Comparison of ENCODE assay signal across 24 cellular contexts in genomic region chr17:39022961-39023360, GRCh38. TPM values are rescaled to one million over a fixed set of nuclear protein-coding genes. Genes with fewer than 3 reads are reported as not detected.
DNase-seq lines count a peak whose midpoint lies in the region; ATAC-seq lines count a peak whose summit lies in the region.
"Had no signal": no experiment of that assay in that cellular context is flagged by ENCODE, and none has a peak within 500 bp of the region (broad histone marks: within the 10 kb centered on the region; RNA-seq: fewer than 3 reads in every experiment).

No MANE protein-coding gene starts in this region.

- H3K18ac ChIP-seq in trophoblast cell (ENCODE audit: low read length): no peak overlapping the region

- H3K14ac ChIP-seq in trophoblast cell (ENCODE audit: low read length): no peak overlapping the region

- H2AK5ac ChIP-seq in trophoblast cell (ENCODE audit: low read length): no peak overlapping the region

- peaks cover 2% of the 10 kb centered on the region for H3K36me3 Mint-ChIP-seq in T-helper 17 cell (ENCODE audit: low read depth)
- no peaks in the 10 kb centered on the region for H3K36me3 Mint-ChIP-seq in activated naive CD4-positive, alpha-beta T cell treated with anti-CD3 and anti-CD28 coated beads for 36 hours (ENCODE audit: low read depth)
- H3K36me3 Mint-ChIP-seq: CD4-positive, alpha-beta memory T cell; CD4-positive, CD25-positive, alpha-beta regulatory T cell; CD8-positive, alpha-beta memory T cell had no signal

- no peak overlapping the region for H3K4ac ChIP-seq in trophoblast cell (ENCODE audit: low read depth, low read length)

- H3K27ac Mint-ChIP-seq in T-helper 17 cell: peak overlapping the region; percentile 14
- H3K27ac Mint-ChIP-seq in activated naive CD4-positive, alpha-beta T cell treated with anti-CD3 and anti-CD28 coated beads for 36 hours: no peak overlapping the region
- H3K27ac Mint-ChIP-seq: CD14-positive monocyte; CD4-positive, alpha-beta memory T cell; CD4-positive, CD25-positive, alpha-beta regulatory T cell had no signal

- peak; percentile 9 for DNase-seq in EH (ENCODE audit: low read depth)
- DNase-seq in T-helper 17 cell: no peak
- peak; percentile 65 to 80 for DNase-seq in trophoblast cell
- no peak for DNase-seq in GOT3 (lab: John Stamatoyannopoulos, UW)
- no peak for DNase-seq in activated naive CD4-positive, alpha-beta T cell treated with anti-CD3 and anti-CD28 coated beads for 36 hours
- DNase-seq: 8988T; ACHN; BE2C; C1 segment of cervical spinal cord; CD4-positive, alpha-beta memory T cell; CD4-positive, CD25-positive, alpha-beta regulatory T cell; CD8-positive, alpha-beta memory T cell; COR-L47; DMS 273 treated with DMSO at 0.1 percent for 48 hours; DMS153; DMS53; DMS79; DND-41; GF-D8 had no signal

- no peak overlapping the region for H3K23ac ChIP-seq in trophoblast cell (ENCODE audit: low read length)

- no peak overlapping the region for H2BK5ac ChIP-seq in trophoblast cell (ENCODE audit: low read depth, low read length, poor library complexity)

- no peak overlapping the region for H3K4me3 ChIP-seq in trophoblast cell (ENCODE audit: low read depth, low read length)
- H3K4me3 ChIP-seq: BLaER1 had no signal

- peaks cover 7% of the 10 kb centered on the region for H3K27me3 Mint-ChIP-seq in T-helper 17 cell
- peaks cover 2% of the 10 kb centered on the region for H3K27me3 Mint-ChIP-seq in activated naive CD4-positive, alpha-beta T cell treated with anti-CD3 and anti-CD28 coated beads for 36 hours (ENCODE audit: low read depth)

- no peaks in the 10 kb centered on the region for H3K9me3 ChIP-seq in T-helper 17 cell (ENCODE audit: control insufficient read depth, low read length, poor library complexity, severe bottlenecking)
- H3K9me3 ChIP-seq in trophoblast cell (ENCODE audit: insufficient read depth, low read depth, low read length): no peaks in the 10 kb centered on the region
- H3K9me3 ChIP-seq: BE2C, BLaER1 had no signal

- no peak overlapping the region for H2BK12ac ChIP-seq in trophoblast cell (ENCODE audit: low read length)

- H3K79me2 ChIP-seq in trophoblast cell (ENCODE audit: control insufficient read depth, insufficient read depth, low read length, poor library complexity): no peaks in the 10 kb centered on the region

- no peak overlapping the region for H4K12ac ChIP-seq in trophoblast cell (ENCODE audit: low read depth, low read length)

- H4K91ac ChIP-seq in trophoblast cell (ENCODE audit: low read depth, low read length): no peak overlapping the region

- no peaks in the 10 kb centered on the region for H3K36me3 ChIP-seq in trophoblast cell (ENCODE audit: control insufficient read depth in 1 of 2, insufficient read depth in 2 of 2, low read length in 2 of 2)
- H3K36me3 ChIP-seq: BE2C, BLaER1 had no signal

- H3K4me1 ChIP-seq in trophoblast cell (ENCODE audit: control insufficient read depth in 1 of 2, insufficient read depth in 2 of 2, low read length in 2 of 2): peaks cover 0 to 3% of the 10 kb centered on the region in 2 experiments
- H3K4me1 ChIP-seq: BE2C had no signal

- H3K9me3 Mint-ChIP-seq in activated naive CD4-positive, alpha-beta T cell treated with anti-CD3 and anti-CD28 coated beads for 36 hours: no peaks in the 10 kb centered on the region
- H3K9me3 Mint-ChIP-seq: CD4-positive, alpha-beta memory T cell; CD4-positive, CD25-positive, alpha-beta regulatory T cell; CD8-positive, alpha-beta memory T cell had no signal

- no peak overlapping the region for H4K8ac ChIP-seq in trophoblast cell (ENCODE audit: low read depth, low read length)

- peaks cover 7% of the 10 kb centered on the region for H3K4me1 Mint-ChIP-seq in T-helper 17 cell
- peaks cover 23% of the 10 kb centered on the region for H3K4me1 Mint-ChIP-seq in activated naive CD4-positive, alpha-beta T cell treated with anti-CD3 and anti-CD28 coated beads for 36 hours (ENCODE audit: low read depth)

- no peak for ATAC-seq in T-helper 17 cell

- no peak overlapping the region for H2AFZ ChIP-seq in trophoblast cell (ENCODE audit: insufficient read depth, low read length, poor library complexity)

- no peak overlapping the region for H3K9ac ChIP-seq in trophoblast cell (ENCODE audit: low read length)
- H3K9ac ChIP-seq: BLaER1 had no signal

- H3K4me3 Mint-ChIP-seq in T-helper 17 cell: no peak overlapping the region
- no peak overlapping the region for H3K4me3 Mint-ChIP-seq in activated naive CD4-positive, alpha-beta T cell treated with anti-CD3 and anti-CD28 coated beads for 36 hours
- H3K4me3 Mint-ChIP-seq: CD14-positive monocyte; CD4-positive, alpha-beta memory T cell; CD4-positive, CD25-positive, alpha-beta regulatory T cell; CD8-positive, alpha-beta memory T cell had no signal

- no peak overlapping the region for H2BK120ac ChIP-seq in trophoblast cell (ENCODE audit: insufficient read depth, low read length, poor library complexity)

- no peak overlapping the region for H3K27ac ChIP-seq in trophoblast cell (ENCODE audit: low read depth, low read length)
- H3K27ac ChIP-seq: BLaER1 had no signal

- intact Hi-C loops in activated naive CD4-positive, alpha-beta T cell treated with anti-CD3 and anti-CD28 coated beads for 36 hours (cut with micrococcal nuclease): no loop called here

- no peak overlapping the region for H3K4me2 ChIP-seq in trophoblast cell (ENCODE audit: low read length)
- H3K4me2 ChIP-seq: BLaER1 had no signal

- no CpG with 5 or more reads among the region's 4 CpGs for WGBS in trophoblast cell (ENCODE audit: extremely low coverage, insufficient coverage, insufficient read length)

- H3K27me3 ChIP-seq in trophoblast cell (ENCODE audit: insufficient read depth, low read length): peaks cover 6% of the 10 kb centered on the region
- H3K27me3 ChIP-seq: BLaER1 had no signal

- no peaks in the 10 kb centered on the region for H3K79me1 ChIP-seq in trophoblast cell (ENCODE audit: low read length)

- CTCF ChIA-PET in activated naive CD4-positive, alpha-beta T cell treated with anti-CD3 and anti-CD28 coated beads for 36 hours (lab: Charles Lee): interaction anchor here (0.7 kb wide), 1 partner anchor 40 kb away, joined by 3 read pairs; no protein-coding TSS in a partner anchor

RNA-seq across cellular contexts. Expression of gene FBXO47, which starts 55.8 kb away (rescaled TPM):
- not detected for total RNA-seq in T-helper 17 cell
- polyA plus RNA-seq in trophoblast cell (2013): not detected in 2 replicates
- under 1 TPM; 0.14 to 0.15 TPM for total RNA-seq in activated naive CD4-positive, alpha-beta T cell treated with anti-CD3 and anti-CD28 coated beads for 36 hours
- total RNA-seq: A673; CD4-positive, alpha-beta memory T cell; CD4-positive, CD25-positive, alpha-beta regulatory T cell; CD8-positive, alpha-beta memory T cell; Daoy had no signal
- polyA plus RNA-seq: AG04450; CD14-positive monocyte; CD4-positive, alpha-beta memory T cell; CD4-positive, CD25-positive, alpha-beta regulatory T cell; CD8-positive, alpha-beta memory T cell had no signal

Comparison
In these comparisons a context has a peak if more than half of its experiments do, and no peak if none do; other contexts are left out.
1. DNase-seq: peak in EH (single experiment) and trophoblast cell (2 of 2); none in T-helper 17 cell (0 of 3), GOT3 (single experiment) and activated naive CD4-positive, alpha-beta T cell treated with anti-CD3 and anti-CD28 coated beads for 36 hours (single experiment).